In the genomic region with DNA sequence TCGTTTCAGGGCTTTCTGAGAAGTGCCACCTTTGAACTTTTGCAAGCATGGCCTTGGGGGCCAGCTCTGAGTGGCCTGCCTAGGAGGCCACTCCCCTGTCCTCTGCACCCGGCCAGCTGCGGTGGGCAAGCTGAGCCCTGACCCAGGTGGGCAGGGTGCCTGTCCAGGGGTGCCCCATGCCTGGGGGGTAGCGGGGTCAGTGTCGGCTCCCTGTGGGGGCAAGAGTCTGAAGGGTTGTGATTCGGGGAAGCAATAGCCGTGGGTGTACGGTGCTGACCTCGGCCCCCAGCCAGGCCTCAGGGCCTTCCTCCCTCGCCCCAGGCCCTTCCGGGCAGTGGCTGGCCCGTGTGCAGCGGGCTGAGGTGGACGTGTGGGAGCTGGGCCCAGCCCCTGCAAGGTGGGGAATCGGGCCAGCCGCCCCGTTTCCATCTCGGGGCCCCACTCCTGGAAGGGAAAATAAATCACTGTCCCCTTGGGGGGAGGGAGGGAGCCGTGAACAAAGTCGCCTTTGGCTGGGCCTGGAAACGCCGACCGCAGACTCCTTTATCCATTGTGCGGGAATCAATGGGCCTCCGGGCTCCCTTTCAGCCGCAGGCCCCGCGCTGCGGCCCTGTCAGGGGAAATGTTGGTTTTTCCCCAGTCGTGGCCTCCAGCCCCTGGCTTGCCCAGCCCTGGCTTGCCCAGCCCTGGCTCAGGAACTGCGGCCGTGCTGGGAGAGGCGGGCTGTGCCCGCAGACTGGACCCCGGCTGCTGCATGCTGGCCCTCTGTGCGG, we compare ENCODE assay signal across 23 cellular contexts. TPM values are rescaled to one million over a fixed set of nuclear protein-coding genes. Genes with fewer than 3 reads are reported as not detected.
DNase-seq lines count a peak whose midpoint lies in the region; ATAC-seq and TF ChIP-seq lines count a peak whose summit lies in the region.
"Had no signal": no experiment of that assay in that cellular context is flagged by ENCODE, and none has a peak within 500 bp of the region (broad histone marks: within the 10 kb centered on the region; RNA-seq: fewer than 3 reads in every experiment).

No MANE protein-coding gene starts in this region.

- H3K27ac ChIP-seq in CD4-positive, alpha-beta T cell (ENCODE audit: low read depth, low read length): no peak overlapping the region
- H3K27ac ChIP-seq in adrenal gland (peak overlapping the region in 3 of 5 donors; percentile 39 to 90 (median 84)), neuronal stem cell (replicated peaks; ENCODE audit: low read length) (peak overlapping the region; percentile 80)
- H3K27ac ChIP-seq: body of pancreas, GM23248, heart left ventricle, neutrophil had no signal

- intact Hi-C loops in CD4-positive, alpha-beta T cell (cut with DNase I, micrococcal nuclease): loop anchor here (5.0 kb wide), 5 partner anchors 38 to 333 kb away; a partner anchor contains a TSS
- intact Hi-C loops in adrenal gland (cut with DNase I): no loop called here

- peak overlapping the region; percentile 80 for H3K18ac ChIP-seq in neuronal stem cell (ENCODE audit: low read length)

- peak overlapping the region; percentile 13 for H3K4me2 ChIP-seq in neuronal stem cell (ENCODE audit: insufficient read depth, low read length, poor library complexity, severe bottlenecking)
- H3K4me2 ChIP-seq: SK-N-SH had no signal

- H3K4me1 ChIP-seq in adrenal gland (replicated peaks in 1 of 2) (peaks cover 29 to 51% of the 10 kb centered on the region in 2 donors), neuronal stem cell (ENCODE audit: control insufficient read depth in 2 of 2, insufficient read depth in 1 of 2, low read depth in 1 of 2, low read length in 2 of 2) (peaks cover 56 to 60% of the 10 kb centered on the region in 2 donors)

- H4K8ac ChIP-seq in neuronal stem cell (ENCODE audit: low read depth, low read length): peak overlapping the region; percentile 75

- no peak overlapping the region for H3K4ac ChIP-seq in neuronal stem cell (ENCODE audit: low read length)

- no peaks in the 10 kb centered on the region for H3K27me3 ChIP-seq in CD4-positive, alpha-beta T cell (ENCODE audit: control insufficient read depth, insufficient read depth, low read length)
- H3K27me3 ChIP-seq in adrenal gland (no peaks in the 10 kb centered on the region), neuronal stem cell (ENCODE audit: control insufficient read depth in 3 of 3, insufficient read depth in 3 of 3, low read depth in 1 of 3, low read length in 3 of 3) (peaks cover 8 to 14% (median 13%) of the 10 kb centered on the region in 3 experiments)
- H3K27me3 ChIP-seq: body of pancreas had no signal

- H3K9me3 Mint-ChIP-seq in CD4-positive, alpha-beta T cell: no peaks in the 10 kb centered on the region
- H3K9me3 Mint-ChIP-seq: IgD-negative memory B cell had no signal

- CTCF ChIA-PET in CD4-positive, alpha-beta T cell (lab: Charles Lee): no interaction called here

- 69 to 71% (median 70%) methylated on average over 15 to 36 of the region's 36 CpGs for WGBS in adrenal gland, 4 donors
- no CpG with 5 or more reads among the region's 36 CpGs for WGBS in neuronal stem cell (ENCODE audit: extremely low coverage in 2 of 2, insufficient read length in 2 of 2, insufficient replicate concordance in 1 of 2), 2 donors

- H3K79me1 ChIP-seq in neuronal stem cell (ENCODE audit: low read depth, low read length): peaks cover 45% of the 10 kb centered on the region

- H3K36me3 Mint-ChIP-seq in CD4-positive, alpha-beta T cell (ENCODE audit: low read depth): peaks cover 5% of the 10 kb centered on the region
- H3K36me3 Mint-ChIP-seq: IgD-negative memory B cell had no signal

- no peak for TF ChIP-seq POLR2A in adrenal gland (IDR thresholded peaks at IDR 0.05)

- no peaks in the 10 kb centered on the region for H3K36me3 ChIP-seq in adrenal gland (replicated peaks in 1 of 2)
- H3K36me3 ChIP-seq in neuronal stem cell (replicated peaks in 1 of 2; ENCODE audit: control insufficient read depth in 2 of 2, insufficient read depth in 2 of 2, low read length in 2 of 2): peaks cover 7 to 20% of the 10 kb centered on the region in 2 donors
- H3K36me3 ChIP-seq: heart left ventricle, neutrophil had no signal

- peak overlapping the region; percentile 30 for H2BK5ac ChIP-seq in neuronal stem cell (ENCODE audit: low read length)

- H4K91ac ChIP-seq in neuronal stem cell (ENCODE audit: low read depth, low read length, poor library complexity): peak overlapping the region; percentile 82

- POLR2A ChIA-PET in CD4-positive, alpha-beta T cell (lab: Charles Lee): no interaction called here

- peak overlapping the region; percentile 38 for H2AFZ ChIP-seq in neuronal stem cell (ENCODE audit: low read length)
- H2AFZ ChIP-seq: GM23248 had no signal

- H3K4me3 ChIP-seq in adrenal gland (no peak overlapping the region), neuronal stem cell (ENCODE audit: low read length in 2 of 2) (peak overlapping the region; percentile 22 to 24)
- H3K4me3 ChIP-seq: body of pancreas, GM12878, GM23248, heart left ventricle had no signal

- H3K4me3 Mint-ChIP-seq in CD4-positive, alpha-beta T cell: peak overlapping the region; percentile 81
- H3K4me3 Mint-ChIP-seq: activated CD4-positive, alpha-beta T cell treated with anti-CD3 and anti-CD28 coated beads for 36 hours had no signal

- no peak for TF ChIP-seq CTCF in CD4-positive, alpha-beta T cell (IDR thresholded peaks at IDR 0.05)
- no peak for TF ChIP-seq CTCF in adrenal gland (IDR thresholded peaks at IDR 0.05)

- no peak overlapping the region for H2BK12ac ChIP-seq in neuronal stem cell (ENCODE audit: low read length)

- no peak overlapping the region for H2BK15ac ChIP-seq in neuronal stem cell (ENCODE audit: low read length)

- no peak overlapping the region for H2BK120ac ChIP-seq in neuronal stem cell (ENCODE audit: low read depth, low read length)

- H3K27me3 Mint-ChIP-seq in CD4-positive, alpha-beta T cell: peaks cover 6% of the 10 kb centered on the region
- H3K27me3 Mint-ChIP-seq: activated CD4-positive, alpha-beta T cell treated with anti-CD3 and anti-CD28 coated beads for 36 hours had no signal

- no peak for DNase-seq in CD4-positive, alpha-beta T cell
- DNase-seq in adrenal gland (peak in 1 of 7 donors; percentile 55), foreskin melanocyte (peak; percentile 65), neuronal stem cell (ENCODE audit: low spot score) (no peak), NCI-H510A (lab: John Stamatoyannopoulos, UW) (no peak), COR-L47 (lab: John Stamatoyannopoulos, UW) (no peak)
- no peak for DNase-seq in stimulated activated naive CD4-positive, alpha-beta T cell treated with Interleukin-2 at 50 U/mL for 16 hours (lab: John Stamatoyannopoulos, UW)
- DNase-seq: activated CD4-positive, alpha-beta T cell treated with anti-CD3 and anti-CD28 coated beads for 36 hours; activated CD8-positive, alpha-beta memory T cell treated with anti-CD3 and anti-CD28 coated beads, Interleukin-2, amount 50 U/mL, for 4 hours; activated gamma-delta T cell; body of pancreas; dermis blood vessel endothelial cell; GM23248; heart left ventricle; NCI-H526; SK-N-SH; stimulated activated CD4-positive, alpha-beta T cell treated with anti-CD3 and anti-CD28 coated beads, Interleukin-2, amount 100 ng/mL, for 24 hours; T-helper 9 cell had no signal

- peaks cover 7% of the 10 kb centered on the region for H3K4me1 Mint-ChIP-seq in CD4-positive, alpha-beta T cell (ENCODE audit: low read depth)

- H3K23ac ChIP-seq in neuronal stem cell (ENCODE audit: low read depth, low read length, poor library complexity): peak overlapping the region; percentile 70

- no peak for ATAC-seq in CD4-positive, alpha-beta T cell (ENCODE audit: poor library complexity)
- ATAC-seq in GM21529 (IDR thresholded peaks at IDR 0.05; ENCODE audit: unreplicated experiment): no peak
- ATAC-seq: activated CD4-positive, alpha-beta T cell treated with anti-CD3 and anti-CD28 coated beads for 36 hours; body of pancreas; GM12878; heart left ventricle had no signal

- peak overlapping the region; percentile 98 for H2AK5ac ChIP-seq in neuronal stem cell (ENCODE audit: low read depth, low read length)

- no peak overlapping the region for H3K27ac Mint-ChIP-seq in CD4-positive, alpha-beta T cell
- H3K27ac Mint-ChIP-seq: activated CD4-positive, alpha-beta T cell treated with anti-CD3 and anti-CD28 coated beads for 36 hours had no signal

- peak overlapping the region; percentile 28 for H3K14ac ChIP-seq in neuronal stem cell (ENCODE audit: low read length)

- H3K9me3 ChIP-seq in CD4-positive, alpha-beta T cell (ENCODE audit: control insufficient read depth, low read length): no peaks in the 10 kb centered on the region
- H3K9me3 ChIP-seq in adrenal gland (replicated peaks in 1 of 3) (no peaks in the 10 kb centered on the region), neuronal stem cell (replicated peaks in 1 of 2; ENCODE audit: control insufficient read depth in 2 of 2, insufficient read depth in 1 of 2, low read depth in 1 of 2, low read length in 2 of 2) (no peaks in the 10 kb centered on the region)
- H3K9me3 ChIP-seq: body of pancreas, heart left ventricle, neutrophil, SK-N-SH had no signal

- H3K9ac ChIP-seq in neuronal stem cell (ENCODE audit: low read depth, low read length, poor library complexity): peak overlapping the region; percentile 53
- H3K9ac ChIP-seq: GM23248, SK-N-SH had no signal

RNA-seq across cellular contexts. Expression of a gene that starts 3.2 kb away (rescaled TPM):
- 10 to 100 TPM; 21.8 to 25.0 TPM for total RNA-seq in CD4-positive, alpha-beta T cell
- 100 to 1,000 TPM in 3 of 8 donors, 10 to 100 TPM in 5; 45.9 to 274 (median 85.1) TPM for total RNA-seq in adrenal gland
- polyA plus RNA-seq in adrenal gland: 10 to 100 TPM; 24.4 to 75.5 (median 25.3) TPM
- polyA plus RNA-seq in neuronal stem cell (2013, experiment 1 of 2): 67.8 TPM
- 66.3 TPM for polyA plus RNA-seq in neuronal stem cell (2013, experiment 2 of 2)

RNA-seq across cellular contexts. Expression of a gene that starts 21.4 kb away (rescaled TPM):
- total RNA-seq in CD4-positive, alpha-beta T cell: not detected
- total RNA-seq in adrenal gland: 10 to 100 TPM in 1 of 8 donors, 1 to 10 TPM in 5, under 1 TPM in 2; 0.85 to 55.0 (median 3.1) TPM
- 10 to 100 TPM in 1 of 3 donors, 1 to 10 TPM in 2; 2.5 to 11.6 (median 3.7) TPM for polyA plus RNA-seq in adrenal gland
- 0.13 TPM for polyA plus RNA-seq in neuronal stem cell (2013, experiment 1 of 2)
- 0.15 TPM for polyA plus RNA-seq in neuronal stem cell (2013, experiment 2 of 2)
- total RNA-seq: dermis blood vessel endothelial cell had no signal
- polyA plus RNA-seq: keratinocyte had no signal

RNA-seq across cellular contexts. Expression of a gene that starts 27.7 kb away (rescaled TPM):
- 10 to 100 TPM; 70.2 to 77.8 TPM for total RNA-seq in CD4-positive, alpha-beta T cell
- total RNA-seq in adrenal gland: 10 to 100 TPM; 16.7 to 78.4 (median 31.2) TPM
- polyA plus RNA-seq in adrenal gland: 100 to 1,000 TPM in 1 of 3 donors, 10 to 100 TPM in 1, 1 to 10 TPM in 1; 1.6 to 109 (median 90.6) TPM
- 6.9 TPM for polyA plus RNA-seq in neuronal stem cell (2013, experiment 1 of 2)
- polyA plus RNA-seq in neuronal stem cell (2013, experiment 2 of 2): 5.7 TPM

RNA-seq across cellular contexts. Expression of a gene that starts 41.2 kb away (rescaled TPM):
- total RNA-seq in CD4-positive, alpha-beta T cell: 10 to 100 TPM; 17.6 to 19.2 TPM
- 10 to 100 TPM in 6 of 8 donors, 1 to 10 TPM in 2; 8.1 to 16.5 (median 13.2) TPM for total RNA-seq in adrenal gland
- 10 to 100 TPM in 2 of 3 donors, under 1 TPM in 1; 0.55 to 13.8 (median 11.8) TPM for polyA plus RNA-seq in adrenal gland
- 5.4 TPM for polyA plus RNA-seq in neuronal stem cell (2013, experiment 1 of 2)
- polyA plus RNA-seq in neuronal stem cell (2013, experiment 2 of 2): 5.2 TPM

Comparison
In these comparisons a context has a peak if more than half of its experiments do, and no peak if none do; other contexts are left out.
1. H3K4me3 ChIP-seq: peak in neuronal stem cell (2 of 2); none in adrenal gland (0 of 4).
2. intact Hi-C loops: an anchor here in CD4-positive, alpha-beta T cell (5.0 kb wide); none called in adrenal gland.